1 cellular context compared by ENCODE assay signal in the genomic region with DNA sequence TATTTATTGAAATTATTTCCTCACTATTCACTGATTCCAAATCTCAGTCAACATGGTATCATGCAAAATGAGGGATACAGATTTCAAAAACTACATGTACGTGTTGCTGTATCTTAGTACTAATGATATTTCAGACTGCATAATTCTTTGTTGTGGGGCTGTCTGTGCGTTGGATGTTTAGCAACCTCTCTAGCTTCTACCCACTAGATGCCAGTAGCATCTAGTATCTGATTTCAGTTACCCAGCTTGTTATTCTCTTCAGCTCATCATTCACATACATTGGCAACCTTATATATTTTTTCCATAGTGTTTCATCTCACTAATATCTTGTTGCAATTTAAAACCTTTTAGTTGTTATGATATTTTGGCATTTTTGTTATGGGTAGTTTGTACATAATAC.
TF ChIP-seq lines count a peak whose summit lies in the region.

No MANE protein-coding gene starts in this region.

TF ChIP-seq in HCT116, 20 proteins besides CTCF, POLR2A, EP300 and RAD21 (continued from another document):
- TF ChIP-seq, protein P1, sequence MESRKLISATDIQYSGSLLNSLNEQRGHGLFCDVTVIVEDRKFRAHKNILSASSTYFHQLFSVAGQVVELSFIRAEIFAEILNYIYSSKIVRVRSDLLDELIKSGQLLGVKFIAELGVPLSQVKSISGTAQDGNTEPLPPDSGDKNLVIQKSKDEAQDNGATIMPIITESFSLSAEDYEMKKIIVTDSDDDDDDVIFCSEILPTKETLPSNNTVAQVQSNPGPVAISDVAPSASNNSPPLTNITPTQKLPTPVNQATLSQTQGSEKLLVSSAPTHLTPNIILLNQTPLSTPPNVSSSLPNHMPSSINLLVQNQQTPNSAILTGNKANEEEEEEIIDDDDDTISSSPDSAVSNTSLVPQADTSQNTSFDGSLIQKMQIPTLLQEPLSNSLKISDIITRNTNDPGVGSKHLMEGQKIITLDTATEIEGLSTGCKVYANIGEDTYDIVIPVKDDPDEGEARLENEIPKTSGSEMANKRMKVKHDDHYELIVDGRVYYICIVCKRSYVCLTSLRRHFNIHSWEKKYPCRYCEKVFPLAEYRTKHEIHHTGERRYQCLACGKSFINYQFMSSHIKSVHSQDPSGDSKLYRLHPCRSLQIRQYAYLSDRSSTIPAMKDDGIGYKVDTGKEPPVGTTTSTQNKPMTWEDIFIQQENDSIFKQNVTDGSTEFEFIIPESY (IDR thresholded peaks at IDR 0.05; ENCODE audit: extremely low read depth, insufficient replicate concordance, low read length): no peak
- TF ChIP-seq, protein P2, sequence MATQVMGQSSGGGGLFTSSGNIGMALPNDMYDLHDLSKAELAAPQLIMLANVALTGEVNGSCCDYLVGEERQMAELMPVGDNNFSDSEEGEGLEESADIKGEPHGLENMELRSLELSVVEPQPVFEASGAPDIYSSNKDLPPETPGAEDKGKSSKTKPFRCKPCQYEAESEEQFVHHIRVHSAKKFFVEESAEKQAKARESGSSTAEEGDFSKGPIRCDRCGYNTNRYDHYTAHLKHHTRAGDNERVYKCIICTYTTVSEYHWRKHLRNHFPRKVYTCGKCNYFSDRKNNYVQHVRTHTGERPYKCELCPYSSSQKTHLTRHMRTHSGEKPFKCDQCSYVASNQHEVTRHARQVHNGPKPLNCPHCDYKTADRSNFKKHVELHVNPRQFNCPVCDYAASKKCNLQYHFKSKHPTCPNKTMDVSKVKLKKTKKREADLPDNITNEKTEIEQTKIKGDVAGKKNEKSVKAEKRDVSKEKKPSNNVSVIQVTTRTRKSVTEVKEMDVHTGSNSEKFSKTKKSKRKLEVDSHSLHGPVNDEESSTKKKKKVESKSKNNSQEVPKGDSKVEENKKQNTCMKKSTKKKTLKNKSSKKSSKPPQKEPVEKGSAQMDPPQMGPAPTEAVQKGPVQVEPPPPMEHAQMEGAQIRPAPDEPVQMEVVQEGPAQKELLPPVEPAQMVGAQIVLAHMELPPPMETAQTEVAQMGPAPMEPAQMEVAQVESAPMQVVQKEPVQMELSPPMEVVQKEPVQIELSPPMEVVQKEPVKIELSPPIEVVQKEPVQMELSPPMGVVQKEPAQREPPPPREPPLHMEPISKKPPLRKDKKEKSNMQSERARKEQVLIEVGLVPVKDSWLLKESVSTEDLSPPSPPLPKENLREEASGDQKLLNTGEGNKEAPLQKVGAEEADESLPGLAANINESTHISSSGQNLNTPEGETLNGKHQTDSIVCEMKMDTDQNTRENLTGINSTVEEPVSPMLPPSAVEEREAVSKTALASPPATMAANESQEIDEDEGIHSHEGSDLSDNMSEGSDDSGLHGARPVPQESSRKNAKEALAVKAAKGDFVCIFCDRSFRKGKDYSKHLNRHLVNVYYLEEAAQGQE (IDR thresholded peaks at IDR 0.05; ENCODE audit: low read depth): no peak
- TF ChIP-seq, protein P3, sequence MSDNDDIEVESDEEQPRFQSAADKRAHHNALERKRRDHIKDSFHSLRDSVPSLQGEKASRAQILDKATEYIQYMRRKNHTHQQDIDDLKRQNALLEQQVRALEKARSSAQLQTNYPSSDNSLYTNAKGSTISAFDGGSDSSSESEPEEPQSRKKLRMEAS (IDR thresholded peaks at IDR 0.05): no peak
- TF ChIP-seq TCF7L2 (IDR thresholded peaks at IDR 0.05; ENCODE audit: borderline replicate concordance, extremely low read depth, insufficient read depth, insufficient read length): no peak
